17 cellular contexts compared by ENCODE assay signal in the genomic region with DNA sequence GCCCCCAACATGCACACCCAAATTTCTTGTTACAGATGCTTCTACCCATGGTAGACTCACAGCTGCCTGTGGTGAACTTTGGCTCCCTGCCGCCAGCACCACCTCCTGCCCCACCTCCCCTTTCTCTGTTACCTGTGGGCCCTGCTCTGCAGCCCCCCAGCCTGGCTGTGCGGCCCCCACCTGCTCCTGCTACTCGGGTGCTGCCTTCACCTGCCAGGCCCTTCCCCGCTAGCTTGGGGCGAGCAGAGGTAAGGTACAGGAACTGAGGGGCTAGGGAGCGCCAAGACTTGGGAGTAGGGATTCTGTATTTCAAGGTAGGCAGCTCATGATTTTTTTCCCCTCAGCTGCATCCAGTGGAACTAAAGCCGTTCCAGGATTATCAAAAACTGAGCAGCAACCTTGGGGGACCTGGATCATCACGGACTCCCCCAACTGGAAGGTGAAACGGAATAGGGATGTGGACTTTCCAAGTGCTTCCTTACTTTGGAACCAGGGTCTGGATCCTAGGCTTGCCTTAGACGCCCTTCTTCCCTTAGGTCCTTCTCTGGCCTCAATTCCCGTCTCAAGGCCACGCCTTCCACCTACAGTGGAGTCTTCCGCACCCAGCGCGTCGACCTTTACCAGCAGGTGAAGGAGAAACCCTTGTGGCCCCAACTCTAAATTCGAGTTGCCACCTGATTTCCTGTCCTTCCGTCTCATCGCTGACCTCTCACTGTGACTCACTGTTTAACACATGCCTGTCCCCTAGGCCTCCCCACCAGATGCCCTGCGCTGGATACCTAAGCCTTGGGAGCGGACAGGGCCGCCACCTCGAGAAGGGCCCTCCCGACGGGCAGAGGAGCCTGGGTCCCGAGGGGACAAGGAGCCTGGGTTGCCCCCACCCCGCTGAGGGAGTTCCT. TPM values are rescaled to one million over a fixed set of nuclear protein-coding genes. Genes with fewer than 3 reads are reported as not detected.
DNase-seq lines count a peak whose midpoint lies in the region; ATAC-seq and TF ChIP-seq lines count a peak whose summit lies in the region.
"Had no signal": no experiment of that assay in that cellular context is flagged by ENCODE, and none has a peak within 500 bp of the region (broad histone marks: within the 10 kb centered on the region; RNA-seq: fewer than 3 reads in every experiment).

No MANE protein-coding gene starts in this region.

- intact Hi-C loops in Caco-2 (cut with micrococcal nuclease; ENCODE audit: unreplicated experiment): no loop called here

- no peak overlapping the region for H2AFZ ChIP-seq in GM23338

- POLR2A ChIA-PET in Caco-2 (lab: Charles Lee): interaction anchor here (1.0 kb wide), 1 partner anchor 19 kb away, joined by 4 read pairs; a partner anchor contains a TSS

- DNase-seq in Caco-2 (no peak), GM23338 (ENCODE audit: low spot score) (no peak), mesothelial cell of epicardium (ENCODE audit: low spot score in 2 of 2, unreplicated experiment in 2 of 2) (no peak), NOMO-1 (lab: John Stamatoyannopoulos, UW; ENCODE audit: unreplicated experiment in 2 of 2) (no peak), substantia nigra (lab: John Stamatoyannopoulos, UW) (no peak)
- DNase-seq: C1 segment of cervical spinal cord; cerebellar nuclear complex; EL; NCI-H774; stimulated activated CD4-positive, alpha-beta T cell treated with anti-CD3 and anti-CD28 coated beads, Interleukin-1b, Interleukin-23, amount 100 ng/mL, for 48 hours; T-cell had no signal

- H3K27me3 Mint-ChIP-seq in Caco-2 (ENCODE audit: insufficient read depth, unreplicated experiment) (no peaks in the 10 kb centered on the region), GM23338 (ENCODE audit: insufficient read depth, low read depth, poor library complexity) (peaks cover 6% of the 10 kb centered on the region), mesothelial cell of epicardium (ENCODE audit: low read depth) (no peaks in the 10 kb centered on the region)
- H3K27me3 Mint-ChIP-seq in activated T-helper 17 cell treated with anti-CD3 and anti-CD28 coated beads, Interleukin-2, amount 50 U/mL, for 72 hours: no peaks in the 10 kb centered on the region
- H3K27me3 Mint-ChIP-seq: natural killer cell treated with Interleukin-12 subunit alpha and Interleukin-12 subunit beta and Interleukin-15 and Interleukin-18, amount 100 ng/mL, for 72 hours; T-cell had no signal

- H3K4me3 ChIP-seq in Caco-2 (ENCODE audit: low read depth, low read length) (no peak overlapping the region), GM23338 (no peak overlapping the region)
- H3K4me3 ChIP-seq: gastroesophageal sphincter, HAP-1, lung had no signal

- H3K9me3 ChIP-seq in Caco-2: no peaks in the 10 kb centered on the region
- H3K9me3 ChIP-seq: gastroesophageal sphincter, HAP-1 had no signal

- H3K79me2 ChIP-seq in GM23338 (replicated peaks; ENCODE audit: insufficient read depth): no peaks in the 10 kb centered on the region

- H3K36me3 ChIP-seq in Caco-2 (ENCODE audit: control insufficient read depth, insufficient read depth, low read length) (peaks cover 8% of the 10 kb centered on the region), GM23338 (ENCODE audit: insufficient read depth) (peaks cover 65% of the 10 kb centered on the region)

- H3K27ac ChIP-seq in GM23338 (ENCODE audit: low read depth) (no peak overlapping the region), substantia nigra (ENCODE audit: low read depth, low read length, poor library complexity, severe bottlenecking) (no peak overlapping the region)
- H3K27ac ChIP-seq: gastroesophageal sphincter had no signal

- H3K27me3 ChIP-seq in Caco-2 (replicated peaks; ENCODE audit: control insufficient read depth, insufficient read depth, low read length) (no peaks in the 10 kb centered on the region), GM23338 (ENCODE audit: insufficient read depth) (no peaks in the 10 kb centered on the region)
- H3K27me3 ChIP-seq: gastroesophageal sphincter had no signal

- no peaks in the 10 kb centered on the region for H3K4me1 Mint-ChIP-seq in Caco-2 (ENCODE audit: low read depth, unreplicated experiment)
- H3K4me1 Mint-ChIP-seq in GM23338: no peaks in the 10 kb centered on the region
- peaks cover 13% of the 10 kb centered on the region for H3K4me1 Mint-ChIP-seq in activated T-helper 17 cell treated with anti-CD3 and anti-CD28 coated beads, Interleukin-2, amount 50 U/mL, for 72 hours
- no peaks in the 10 kb centered on the region for H3K4me1 Mint-ChIP-seq in mesothelial cell of epicardium

- BruUV-seq in Caco-2 (replicated peaks; lab: Mats Ljungman, UMichigan): TSS peak; percentile 18

- H3K9me2 ChIP-seq in GM23338 (ENCODE audit: insufficient read depth): no peaks in the 10 kb centered on the region

- peaks cover 33% of the 10 kb centered on the region for H4K20me1 ChIP-seq in GM23338 (replicated peaks; ENCODE audit: insufficient read depth)

- ATAC-seq in GM23338: peak; percentile 9
- no peak for ATAC-seq in activated T-helper 17 cell treated with anti-CD3 and anti-CD28 coated beads, Interleukin-2, amount 50 U/mL, for 72 hours (replicated peaks)
- ATAC-seq in HG02852 (IDR thresholded peaks at IDR 0.05; ENCODE audit: unreplicated experiment): no peak
- ATAC-seq: gastroesophageal sphincter; natural killer cell treated with Interleukin-12 subunit alpha and Interleukin-12 subunit beta and Interleukin-15 and Interleukin-18, amount 100 ng/mL, for 72 hours; T-cell had no signal

- H3K9me3 Mint-ChIP-seq in Caco-2 (ENCODE audit: unreplicated experiment): no peaks in the 10 kb centered on the region
- H3K9me3 Mint-ChIP-seq in GM23338: no peaks in the 10 kb centered on the region
- no peaks in the 10 kb centered on the region for H3K9me3 Mint-ChIP-seq in activated T-helper 17 cell treated with anti-CD3 and anti-CD28 coated beads, Interleukin-2, amount 50 U/mL, for 72 hours
- H3K9me3 Mint-ChIP-seq in mesothelial cell of epicardium: no peaks in the 10 kb centered on the region
- H3K9me3 Mint-ChIP-seq: natural killer cell treated with Interleukin-12 subunit alpha and Interleukin-12 subunit beta and Interleukin-15 and Interleukin-18, amount 100 ng/mL, for 72 hours; T-cell had no signal

- H3K27ac Mint-ChIP-seq in Caco-2 (ENCODE audit: unreplicated experiment) (peak overlapping the region; percentile 67), GM23338 (no peak overlapping the region), mesothelial cell of epicardium (peak overlapping the region; percentile 34)
- H3K27ac Mint-ChIP-seq in activated T-helper 17 cell treated with anti-CD3 and anti-CD28 coated beads, Interleukin-2, amount 50 U/mL, for 72 hours: peak overlapping the region; percentile 52
- H3K27ac Mint-ChIP-seq: T-cell had no signal

- no peak overlapping the region for H3K4me2 ChIP-seq in GM23338

- H3F3A ChIP-seq in GM23338 (replicated peaks; ENCODE audit: low read depth): peaks cover 72% of the 10 kb centered on the region

- H3K36me3 Mint-ChIP-seq in Caco-2 (ENCODE audit: insufficient read depth, unreplicated experiment) (peaks cover 95% of the 10 kb centered on the region), GM23338 (ENCODE audit: low read depth) (peaks cover 92% of the 10 kb centered on the region), mesothelial cell of epicardium (peaks cover 35% of the 10 kb centered on the region)
- peaks cover 100% of the 10 kb centered on the region for H3K36me3 Mint-ChIP-seq in activated T-helper 17 cell treated with anti-CD3 and anti-CD28 coated beads, Interleukin-2, amount 50 U/mL, for 72 hours (ENCODE audit: low read depth)

- H3K4me1 ChIP-seq in Caco-2 (no peaks in the 10 kb centered on the region), GM23338 (ENCODE audit: insufficient read depth) (no peaks in the 10 kb centered on the region)
- H3K4me1 ChIP-seq: gastroesophageal sphincter, HAP-1 had no signal

- CTCF ChIA-PET in Caco-2 (lab: Charles Lee): interaction anchor here (0.6 to 1.0 kb wide), 2 partner anchors 24 to 141 kb away, joined by 3 to 4 read pairs; a partner anchor contains a TSS

- H3K4me3 Mint-ChIP-seq in Caco-2 (ENCODE audit: unreplicated experiment): no peak overlapping the region
- H3K4me3 Mint-ChIP-seq in GM23338: no peak overlapping the region
- H3K4me3 Mint-ChIP-seq in activated T-helper 17 cell treated with anti-CD3 and anti-CD28 coated beads, Interleukin-2, amount 50 U/mL, for 72 hours: no peak overlapping the region
- no peak overlapping the region for H3K4me3 Mint-ChIP-seq in mesothelial cell of epicardium
- H3K4me3 Mint-ChIP-seq: natural killer cell treated with Interleukin-12 subunit alpha and Interleukin-12 subunit beta and Interleukin-15 and Interleukin-18, amount 100 ng/mL, for 72 hours; T-cell had no signal

- TF ChIP-seq CTCF in Caco-2 (IDR thresholded peaks at IDR 0.05; ENCODE audit: insufficient read depth in 1 of 2, low read depth in 1 of 2, low read length in 1 of 2, severe bottlenecking in 1 of 2, unreplicated experiment in 1 of 2) (no peak), GM23338 (conservative IDR thresholded peaks at IDR 0.05; ENCODE audit: low read depth in 2 of 2) (no peak), mesothelial cell of epicardium (IDR thresholded peaks at IDR 0.05; ENCODE audit: unreplicated experiment) (no peak)

RNA-seq across cellular contexts. Expression of a gene that starts 15.5 kb away (rescaled TPM):
- 354 and 376 TPM in 2 replicates for total RNA-seq in Caco-2 (2022)
- 289 and 292 TPM in 2 replicates for total RNA-seq in GM23338 (2014; rRNA removed; shearing (Covaris generic))
- 169 and 183 TPM in 2 replicates for polyA plus RNA-seq in GM23338 (2016; fragmentation: Nextera tagmentation; extraction: Ambion mirVana)
- 100 to 1,000 TPM; 298 to 383 TPM for total RNA-seq in activated T-helper 17 cell treated with anti-CD3 and anti-CD28 coated beads, Interleukin-2, amount 50 U/mL, for 72 hours
- 327 to 338 TPM (median 338 TPM) in 3 replicates for total RNA-seq in mesothelial cell of epicardium

RNA-seq across cellular contexts. Expression of a gene that starts 16.4 kb away (rescaled TPM):
- total RNA-seq in Caco-2 (2022) (213 and 222 TPM in 2 replicates), mesothelial cell of epicardium (273 to 290 TPM (median 288 TPM) in 3 replicates)
- total RNA-seq in GM23338 (2014; rRNA removed; shearing (Covaris generic)): 223 and 273 TPM in 2 replicates
- polyA plus RNA-seq in GM23338 (2016; fragmentation: Nextera tagmentation; extraction: Ambion mirVana): 213 and 238 TPM in 2 replicates
- total RNA-seq in activated T-helper 17 cell treated with anti-CD3 and anti-CD28 coated beads, Interleukin-2, amount 50 U/mL, for 72 hours: 100 to 1,000 TPM; 226 to 237 TPM

RNA-seq across cellular contexts. Expression of a gene that starts 18.7 kb away (rescaled TPM):
- total RNA-seq in Caco-2 (2022) (14.8 and 15.8 TPM in 2 replicates), mesothelial cell of epicardium (2.4 to 3.4 TPM (median 3.1 TPM) in 3 replicates)
- 1.2 and 4.2 TPM in 2 replicates for total RNA-seq in GM23338 (2014; rRNA removed; shearing (Covaris generic))
- polyA plus RNA-seq in GM23338 (2016; fragmentation: Nextera tagmentation; extraction: Ambion mirVana): 10.0 and 10.7 TPM in 2 replicates
- 1 to 10 TPM in 1 of 2 donors, under 1 TPM in 1; 0.76 to 1.3 TPM for total RNA-seq in activated T-helper 17 cell treated with anti-CD3 and anti-CD28 coated beads, Interleukin-2, amount 50 U/mL, for 72 hours

RNA-seq across cellular contexts. Expression of a gene that starts 21.9 kb away (rescaled TPM):
- 2.2 and 2.7 TPM in 2 replicates for total RNA-seq in Caco-2 (2022)
- 6.2 and 13.3 TPM in 2 replicates for total RNA-seq in GM23338 (2014; rRNA removed; shearing (Covaris generic))
- polyA plus RNA-seq in GM23338 (2016; fragmentation: Nextera tagmentation; extraction: Ambion mirVana): 33.7 and 36.2 TPM in 2 replicates
- 10 to 100 TPM in 1 of 2 donors, 1 to 10 TPM in 1; 9.1 to 15.5 TPM for total RNA-seq in activated T-helper 17 cell treated with anti-CD3 and anti-CD28 coated beads, Interleukin-2, amount 50 U/mL, for 72 hours
- total RNA-seq in mesothelial cell of epicardium: 5.1 to 6.0 TPM (median 5.1 TPM) in 3 replicates

RNA-seq across cellular contexts. Expression of a gene that starts 23.6 kb away (rescaled TPM):
- total RNA-seq in Caco-2 (2022) (19.4 and 19.7 TPM in 2 replicates), mesothelial cell of epicardium (19.0 to 19.3 TPM (median 19.2 TPM) in 3 replicates)
- 12.8 and 15.0 TPM in 2 replicates for total RNA-seq in GM23338 (2014; rRNA removed; shearing (Covaris generic))
- polyA plus RNA-seq in GM23338 (2016; fragmentation: Nextera tagmentation; extraction: Ambion mirVana): 9.4 TPM in 2 replicates
- 10 to 100 TPM; 16.2 to 21.0 TPM for total RNA-seq in activated T-helper 17 cell treated with anti-CD3 and anti-CD28 coated beads, Interleukin-2, amount 50 U/mL, for 72 hours
